In the genomic region with DNA sequence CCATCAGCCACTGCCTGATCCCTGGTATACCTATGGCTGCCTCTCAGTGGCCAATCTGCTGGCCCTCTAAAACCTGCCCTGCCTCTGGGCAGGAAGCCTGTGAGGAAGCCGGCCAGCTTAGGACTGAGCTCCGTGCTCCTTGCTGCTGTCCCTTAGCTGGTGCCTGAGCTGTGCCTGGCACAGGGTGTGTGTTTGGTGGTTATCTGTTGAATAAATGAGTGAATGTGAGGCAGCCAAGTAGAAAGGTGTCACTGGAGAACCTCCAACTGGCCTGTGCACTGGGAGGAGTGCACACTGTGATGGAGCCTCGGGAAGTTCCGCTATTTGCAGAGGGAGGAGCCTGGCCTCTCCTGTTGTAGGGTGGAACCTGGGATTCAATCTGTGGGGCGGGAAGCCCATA, we compare ENCODE assay signal across 16 cellular contexts.
"Had no signal": no experiment of that assay in that cellular context is flagged by ENCODE, and none has a peak within 500 bp of the region (broad histone marks: within the 10 kb centered on the region; RNA-seq: fewer than 3 reads in every experiment).

No MANE protein-coding gene starts in this region.

- DNase-seq: activated CD4-positive, alpha-beta T cell treated with anti-CD3 and anti-CD28 coated beads for 48 hours; activated CD8-positive, alpha-beta T cell treated with anti-CD3 and anti-CD28 coated beads, Interleukin-2, amount 10 ng/mL, durations not matched to agents 7 days and 5 days; activated naive CD4-positive, alpha-beta T cell; effector memory CD4-positive, alpha-beta T cell; natural killer cell; nucleus accumbens; stimulated activated CD4-positive, alpha-beta T cell treated with anti-CD3 and anti-CD28 coated beads, Interleukin-4, amount 100 ng/mL, for 1 hour; stimulated activated CD8-positive, alpha-beta memory T cell treated with anti-CD3 and anti-CD28 coated beads, Interleukin-4, amount 100 ng/mL, for 48 hours; stimulated activated naive CD8-positive, alpha-beta T cell treated with anti-CD3 and anti-CD28 coated beads, Interleukin-15, Interleukin-2, amounts not matched to agents 100 U/mL and 50 U/mL, for 24 hours; testis; upper lobe of right lung; WERI-Rb-1 had no signal

- H3K4me1 ChIP-seq: gastroesophageal sphincter, testis, upper lobe of right lung had no signal

- H3K4me3 ChIP-seq: cardiac muscle cell, gastroesophageal sphincter, hepatocyte, testis, upper lobe of right lung had no signal

- H2AFZ ChIP-seq: hepatocyte had no signal

- H3K27me3 ChIP-seq: cardiac muscle cell, testis, upper lobe of right lung had no signal

- H3K36me3 ChIP-seq: cardiac muscle cell, gastroesophageal sphincter, upper lobe of right lung, WERI-Rb-1 had no signal

- H3K4me2 ChIP-seq: hepatocyte had no signal

- H3K9me3 ChIP-seq: gastroesophageal sphincter, testis, upper lobe of right lung had no signal

- ATAC-seq: activated CD8-positive, alpha-beta T cell treated with anti-CD3 and anti-CD28 coated beads, Interleukin-2, amount 10 ng/mL, durations not matched to agents 7 days and 5 days; gastroesophageal sphincter; natural killer cell; stimulated activated naive CD8-positive, alpha-beta T cell treated with anti-CD3 and anti-CD28 coated beads, Interleukin-15, Interleukin-2, amounts not matched to agents 100 U/mL and 50 U/mL, for 24 hours; upper lobe of right lung had no signal

- H3K27ac ChIP-seq: cardiac muscle cell, epithelial cell of prostate, gastroesophageal sphincter, hepatocyte, testis, upper lobe of right lung, WERI-Rb-1 had no signal
